ENCODE assay signal across 8 cellular contexts in genomic region chr1:1144122-1144842, GRCh38. TPM values are rescaled to one million over a fixed set of nuclear protein-coding genes. Genes with fewer than 3 reads are reported as not detected.
DNase-seq lines count a peak whose midpoint lies in the region; ATAC-seq, FAIRE-seq and TF ChIP-seq lines count a peak whose summit lies in the region.

No MANE protein-coding gene starts in this region.

- no CpG with 5 or more reads among the region's 42 CpGs for WGBS in mesendoderm (ENCODE audit: extremely low coverage, insufficient coverage, low lambda C conversion rate)

- no peak overlapping the region for H4K8ac ChIP-seq in mesendoderm (ENCODE audit: low read depth, low read length)

- no peak for ATAC-seq in GM18505 (IDR thresholded peaks at IDR 0.05; ENCODE audit: unreplicated experiment)
- no peak for ATAC-seq in HG02610 (IDR thresholded peaks at IDR 0.05; ENCODE audit: unreplicated experiment)

- intact Hi-C loops in cardiac septum (cut with DNase I) = no loop called here

- no peak overlapping the region for H2BK120ac ChIP-seq in mesendoderm (ENCODE audit: low read depth, low read length)

- no peaks in the 10 kb centered on the region for H3K79me1 ChIP-seq in mesendoderm (ENCODE audit: low read length)

- H3K9ac ChIP-seq in mesendoderm (ENCODE audit: low read length) = no peak overlapping the region

- no peak overlapping the region for H2BK15ac ChIP-seq in mesendoderm (replicated peaks; ENCODE audit: low read depth)

- H3K27ac ChIP-seq in mesendoderm (ENCODE audit: low read depth, low read length) = no peak overlapping the region

- no peak overlapping the region for H3K18ac ChIP-seq in mesendoderm (ENCODE audit: low read length)

- H3K36me3 ChIP-seq in mesendoderm (ENCODE audit: control insufficient read depth, insufficient read depth, low read length) = no peaks in the 10 kb centered on the region

- H3K4me2 ChIP-seq in mesendoderm (ENCODE audit: low read length) = no peak overlapping the region

- no peaks in the 10 kb centered on the region for H3K27me3 ChIP-seq in mesendoderm (ENCODE audit: insufficient read depth, low read length, poor library complexity)

- peak overlapping the region; percentile 0 for H3K56ac ChIP-seq in mesendoderm (ENCODE audit: low read length)

- no peak overlapping the region for H3K4ac ChIP-seq in mesendoderm (ENCODE audit: low read depth, low read length)

- no peak overlapping the region for H2BK5ac ChIP-seq in mesendoderm (ENCODE audit: low read length)

- no peak overlapping the region for H3K4me3 ChIP-seq in mesendoderm (ENCODE audit: low read length)

- H4K5ac ChIP-seq in mesendoderm (ENCODE audit: low read length) = no peak overlapping the region

- no peaks in the 10 kb centered on the region for H3K79me2 ChIP-seq in mesendoderm (ENCODE audit: control insufficient read depth, insufficient read depth, low read length)

- H3K4me1 ChIP-seq in mesendoderm (ENCODE audit: control insufficient read depth, low read depth, low read length) = no peaks in the 10 kb centered on the region

- H2AK5ac ChIP-seq in mesendoderm (ENCODE audit: low read length) = no peak overlapping the region

- peak; percentile 52 for TF ChIP-seq POLR2A in GM18505 (IDR thresholded peaks at IDR 0.05; ENCODE audit: borderline replicate concordance, extremely low read depth, insufficient read depth, insufficient read length)

- DNase-seq in NCI-H2171 treated with DMSO at 0.1 percent for 48 hours (lab: John Stamatoyannopoulos, UW) (peak; percentile 69), mesendoderm (no peak), urothelium cell line (ENCODE audit: low spot score) (no peak), NCI-H524 (lab: John Stamatoyannopoulos, UW) (no peak), cardiac septum (ENCODE audit: low spot score) (no peak)
- DNase-seq in activated CD8-positive, alpha-beta memory T cell treated with anti-CD3 and anti-CD28 coated beads, Interleukin-2, amount 50 U/mL, for 48 hours = peak; percentile 79

- H3K23ac ChIP-seq in mesendoderm (ENCODE audit: low read length) = no peak overlapping the region

- FAIRE-seq in urothelium cell line (lab: Jason Lieb, UNC) = no peak

RNA-seq across cellular contexts. Expression of gene C1orf159, which starts 28.4 kb away (rescaled TPM):
- 7.0 TPM for polyA plus RNA-seq in mesendoderm (2013, experiment 1 of 2)
- 6.8 TPM for polyA plus RNA-seq in mesendoderm (2013, experiment 2 of 2)
- 5.4 TPM for total RNA-seq in cardiac septum

RNA-seq across cellular contexts. Expression of gene TTLL10, which starts 29.4 kb away (rescaled TPM):
- polyA plus RNA-seq in mesendoderm (2013, experiment 1 of 2) = 0.27 TPM
- polyA plus RNA-seq in mesendoderm (2013, experiment 2 of 2) = 0.20 TPM
- 0.22 TPM for total RNA-seq in cardiac septum

Comparison
In these comparisons a context has a peak if more than half of its experiments do, and no peak if none do; other contexts are left out.
1. DNase-seq: peak in NCI-H2171 treated with DMSO at 0.1 percent for 48 hours (single experiment) and activated CD8-positive, alpha-beta memory T cell treated with anti-CD3 and anti-CD28 coated beads, Interleukin-2, amount 50 U/mL, for 48 hours (single experiment); none in mesendoderm (single experiment), urothelium cell line (single experiment), NCI-H524 (0 of 2) and cardiac septum (single experiment).